22 cellular contexts compared by ENCODE assay signal in the genomic region with DNA sequence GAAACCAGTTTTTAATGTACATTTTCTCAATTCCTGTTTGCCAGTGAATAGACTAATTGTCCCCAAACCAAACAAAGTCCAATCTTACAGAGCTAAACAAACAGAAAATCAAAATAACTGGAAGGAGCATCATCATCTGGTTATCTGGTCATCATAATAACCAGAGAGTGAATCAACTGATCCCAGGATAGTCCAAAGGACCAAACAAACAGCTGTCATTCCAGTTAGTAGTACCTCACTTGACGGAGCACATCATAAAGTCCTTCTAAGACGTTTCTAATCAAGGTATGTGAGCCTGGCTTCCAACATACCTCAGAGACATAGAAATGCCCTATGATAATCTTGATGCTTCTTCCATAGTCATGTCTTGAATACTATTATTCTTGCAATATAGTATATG.
A peak's percentile ranks its signal among the peaks of the same experiment; 100 is the strongest.
DNase-seq lines count a peak whose midpoint lies in the region; ATAC-seq and TF ChIP-seq lines count a peak whose summit lies in the region.
"Had no signal": no experiment of that assay in that cellular context is flagged by ENCODE, and none has a peak within 500 bp of the region (broad histone marks: within the 10 kb centered on the region; RNA-seq: fewer than 3 reads in every experiment).

No MANE protein-coding gene starts in this region.

- intact Hi-C loops in left ventricle myocardium inferior (cut with micrococcal nuclease) (no loop called here), right cardiac atrium (cut with DNase I) (no loop called here), esophagus muscularis mucosa (cut with DNase I) (no loop called here), sigmoid colon (cut with DNase I) (loop anchor here (5.0 kb wide), 1 partner anchor 135 kb away; a partner anchor contains a TSS)

- no peaks in the 10 kb centered on the region for H3K27me3 ChIP-seq in left ventricle myocardium inferior (ENCODE audit: low read depth)
- no peaks in the 10 kb centered on the region for H3K27me3 ChIP-seq in right cardiac atrium (ENCODE audit: control insufficient read depth, insufficient read depth)
- no peaks in the 10 kb centered on the region for H3K27me3 ChIP-seq in esophagus muscularis mucosa
- H3K27me3 ChIP-seq in sigmoid colon, result no peaks in the 10 kb centered on the region

- peaks cover 55% of the 10 kb centered on the region for H3K4me1 ChIP-seq in left ventricle myocardium inferior
- peaks cover 11% of the 10 kb centered on the region for H3K4me1 ChIP-seq in right cardiac atrium (ENCODE audit: control insufficient read depth, insufficient read depth, low read length)
- peaks cover 41 to 53% (median 48%) of the 10 kb centered on the region in 4 donors for H3K4me1 ChIP-seq in esophagus muscularis mucosa
- H3K4me1 ChIP-seq in sigmoid colon, result peaks cover 0 to 44% (median 31%) of the 10 kb centered on the region in 4 donors
- H3K4me1 ChIP-seq: A549 had no signal

- H3K36me3 Mint-ChIP-seq in chondrocyte (ENCODE audit: low read depth) (no peaks in the 10 kb centered on the region), progenitor cell of endocrine pancreas (ENCODE audit: insufficient read depth) (no peaks in the 10 kb centered on the region)
- H3K36me3 Mint-ChIP-seq: CD14-positive monocyte had no signal

- H3K36me3 ChIP-seq in left ventricle myocardium inferior (no peaks in the 10 kb centered on the region), esophagus muscularis mucosa (no peaks in the 10 kb centered on the region), sigmoid colon (no peaks in the 10 kb centered on the region)

- H3K4me1 Mint-ChIP-seq in chondrocyte (ENCODE audit: low read depth) (peaks cover 4% of the 10 kb centered on the region), progenitor cell of endocrine pancreas (ENCODE audit: low read depth) (no peaks in the 10 kb centered on the region)
- H3K4me1 Mint-ChIP-seq: B cell, CD14-positive monocyte had no signal

- H3K27ac Mint-ChIP-seq in chondrocyte (ENCODE audit: unreplicated experiment) (no peak overlapping the region), progenitor cell of endocrine pancreas (no peak overlapping the region)
- H3K27ac Mint-ChIP-seq: B cell, CD14-positive monocyte had no signal

- H3K4me3 Mint-ChIP-seq in chondrocyte (ENCODE audit: unreplicated experiment) (no peak overlapping the region), progenitor cell of endocrine pancreas (ENCODE audit: low read depth) (no peak overlapping the region)
- H3K4me3 Mint-ChIP-seq: B cell, CD14-positive monocyte had no signal

- WGBS in right cardiac atrium, result 86% methylated on average over 2 of the region's 2 CpGs
- WGBS in esophagus muscularis mucosa, result 91% methylated on average over 2 of the region's 2 CpGs
- 79 to 81% methylated on average over 2 of the region's 2 CpGs for WGBS in sigmoid colon, 2 donors

- H3K27me3 Mint-ChIP-seq in chondrocyte (ENCODE audit: low read depth) (peaks cover 10% of the 10 kb centered on the region), progenitor cell of endocrine pancreas (no peaks in the 10 kb centered on the region)
- H3K27me3 Mint-ChIP-seq: B cell had no signal

- no peak overlapping the region for H3K4me3 ChIP-seq in left ventricle myocardium inferior
- no peak overlapping the region for H3K4me3 ChIP-seq in right cardiac atrium (ENCODE audit: low read length)
- H3K4me3 ChIP-seq in esophagus muscularis mucosa, result no peak overlapping the region
- no peak overlapping the region for H3K4me3 ChIP-seq in sigmoid colon
- H3K4me3 ChIP-seq: A549, GM12878, K562 had no signal

- TF ChIP-seq CTCF in left ventricle myocardium inferior (IDR thresholded peaks at IDR 0.05; ENCODE audit: borderline replicate concordance) (no peak), esophagus muscularis mucosa (IDR thresholded peaks at IDR 0.05) (no peak), sigmoid colon (IDR thresholded peaks at IDR 0.05) (no peak), chondrocyte (IDR thresholded peaks at IDR 0.05) (no peak), progenitor cell of endocrine pancreas (IDR thresholded peaks at IDR 0.05; ENCODE audit: unreplicated experiment) (no peak)

- no peak for ATAC-seq in right cardiac atrium
- ATAC-seq: A549, GM12878, K562 had no signal

- TF ChIP-seq POLR2A in esophagus muscularis mucosa (IDR thresholded peaks at IDR 0.05; ENCODE audit: low read depth) (no peak), sigmoid colon (IDR thresholded peaks at IDR 0.05) (no peak)

- DNase-seq in left ventricle myocardium inferior (no peak), right cardiac atrium (no peak), esophagus muscularis mucosa (ENCODE audit: extremely low spot score) (no peak), sigmoid colon (no peak), amygdala (lab: John Stamatoyannopoulos, UW) (no peak), chondrocyte (ENCODE audit: low spot score) (no peak), progenitor cell of endocrine pancreas (ENCODE audit: low spot score, unreplicated experiment) (no peak)
- DNase-seq: DMS79, MM.1S, NCI-H1048, NCI-H1417 treated with DMSO at 0.1 percent for 48 hours, NCI-H187, NCI-H2107, NCI-H446 treated with DMSO at 0.1 percent for 48 hours, NCI-H526 treated with DMSO at 0.1 percent for 48 hours, OCI-M1, SHP77 had no signal

- H3K27ac ChIP-seq in left ventricle myocardium inferior (replicated peaks), result peak overlapping the region; percentile 95
- no peak overlapping the region for H3K27ac ChIP-seq in right cardiac atrium (ENCODE audit: low read length)
- peak overlapping the region; percentile 80 to 92 (median 88) for H3K27ac ChIP-seq in esophagus muscularis mucosa (replicated peaks in 1 of 4)
- peak overlapping the region in 3 of 4 donors; percentile 79 to 89 (median 80) for H3K27ac ChIP-seq in sigmoid colon
- H3K27ac ChIP-seq: A549 had no signal

- H3K9me3 ChIP-seq in left ventricle myocardium inferior (replicated peaks) (no peaks in the 10 kb centered on the region), right cardiac atrium (ENCODE audit: control insufficient read depth, low read length) (no peaks in the 10 kb centered on the region), esophagus muscularis mucosa (no peaks in the 10 kb centered on the region), sigmoid colon (no peaks in the 10 kb centered on the region)
- H3K9me3 ChIP-seq: A549 had no signal

- H3K9me3 Mint-ChIP-seq in chondrocyte (ENCODE audit: low read depth), result no peaks in the 10 kb centered on the region
- H3K9me3 Mint-ChIP-seq in progenitor cell of endocrine pancreas (ENCODE audit: low read depth), result no peaks in the 10 kb centered on the region
- H3K9me3 Mint-ChIP-seq: CD14-positive monocyte had no signal

- TF ChIP-seq EP300 in esophagus muscularis mucosa (IDR thresholded peaks at IDR 0.05), result no peak
- no peak for TF ChIP-seq EP300 in sigmoid colon (IDR thresholded peaks at IDR 0.05)
